8 cellular contexts compared by ENCODE assay signal in the genomic region with DNA sequence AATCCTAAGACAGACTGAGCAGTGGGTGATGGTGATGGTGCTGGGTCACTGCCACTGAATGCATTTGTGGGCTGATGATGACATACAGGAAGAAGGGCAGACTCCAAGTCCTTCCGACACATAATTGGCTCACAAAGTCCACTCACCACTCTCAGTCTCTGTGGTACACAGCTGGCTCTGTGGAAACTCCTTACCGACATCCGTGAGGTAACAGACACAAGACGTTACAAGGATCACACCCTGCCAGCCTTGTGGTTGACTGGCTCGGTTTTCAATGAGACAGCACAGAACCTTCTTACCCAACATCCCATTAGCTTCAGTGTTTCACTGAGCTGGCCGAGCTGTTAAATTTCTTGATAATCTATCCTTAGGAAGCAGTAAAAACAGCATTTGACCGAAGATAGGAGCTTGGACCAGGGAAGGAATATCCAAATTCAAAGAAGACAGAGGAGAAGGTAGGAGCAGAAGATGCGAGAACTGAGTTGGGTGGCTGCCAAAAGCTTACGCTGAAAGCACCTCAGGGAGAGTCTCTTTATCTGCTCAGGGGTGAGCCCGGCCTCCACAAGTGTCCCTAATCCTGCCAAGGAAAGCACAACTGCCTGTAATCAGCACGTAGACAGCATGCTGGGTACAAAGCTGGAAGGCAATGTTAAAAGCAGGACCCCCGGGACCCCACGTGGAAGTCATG. TPM values are rescaled to one million over a fixed set of nuclear protein-coding genes. Genes with fewer than 3 reads are reported as not detected.
A peak's percentile ranks its signal among the peaks of the same experiment; 100 is the strongest.
DNase-seq lines count a peak whose midpoint lies in the region; ATAC-seq and TF ChIP-seq lines count a peak whose summit lies in the region.

No MANE protein-coding gene starts in this region.

- H3K27me3 ChIP-seq in CD8-positive, alpha-beta T cell (ENCODE audit: insufficient read depth, low read length) = no peaks in the 10 kb centered on the region
- H3K27me3 ChIP-seq in PC-3 (ENCODE audit: low read length) = no peaks in the 10 kb centered on the region

- peaks cover 37% of the 10 kb centered on the region for H3K36me3 ChIP-seq in CD8-positive, alpha-beta T cell (ENCODE audit: insufficient read depth, low read length)
- peaks cover 59% of the 10 kb centered on the region for H3K36me3 ChIP-seq in PC-3 (ENCODE audit: low read depth, low read length)

- CTCF ChIA-PET in CD8-positive, alpha-beta T cell (lab: Charles Lee) = interaction anchor here (0.6 to 6.5 kb wide), 11 partner anchors 9 to 347 kb away, joined by 3 to 74 read pairs (median 4); a partner anchor contains a TSS
- CTCF ChIA-PET in PC-3 (lab: Charles Lee) = no interaction called here

- no peaks in the 10 kb centered on the region for H3F3A ChIP-seq in PC-3 (ENCODE audit: low read length, unreplicated experiment)

- no peaks in the 10 kb centered on the region; the same call in 1 of the 2 replicates for H3K79me2 ChIP-seq in PC-3 (ENCODE audit: low read length)

- POLR2A ChIA-PET in CD8-positive, alpha-beta T cell (lab: Charles Lee) = interaction anchor here (0.9 to 6.4 kb wide), 4 partner anchors 10 to 22 kb away, joined by 3 to 72 read pairs (median 7); a partner anchor contains a TSS
- POLR2A ChIA-PET in PC-3 (lab: Charles Lee; ENCODE audit: unreplicated experiment) = no interaction called here

- no peaks in the 10 kb centered on the region for H3K9me2 ChIP-seq in PC-3 (replicated peaks; ENCODE audit: low read length)

- H3K27ac ChIP-seq in CD8-positive, alpha-beta T cell (ENCODE audit: low read depth, low read length) = peak overlapping the region; percentile 71
- no peak overlapping the region for H3K27ac ChIP-seq in PC-3 (ENCODE audit: low read length)

- TF ChIP-seq CTCF in CD8-positive, alpha-beta T cell (IDR thresholded peaks at IDR 0.05) = no peak
- no peak for TF ChIP-seq CTCF in PC-3 (conservative IDR thresholded peaks at IDR 0.05; ENCODE audit: low read depth, low read length)

- no peaks in the 10 kb centered on the region for H3K27me3 Mint-ChIP-seq in CD8-positive, alpha-beta T cell (ENCODE audit: low read depth)
- H3K27me3 Mint-ChIP-seq in activated naive CD8-positive, alpha-beta T cell treated with anti-CD3 and anti-CD28 coated beads, Interleukin-2, amount 50 U/mL, for 24 hours = no peaks in the 10 kb centered on the region
- H3K27me3 Mint-ChIP-seq in immature natural killer cell (ENCODE audit: low read depth in 3 of 3) = peaks cover 11 to 28% (median 21%) of the 10 kb centered on the region in 3 donors
- H3K27me3 Mint-ChIP-seq in stimulated activated naive CD8-positive, alpha-beta T cell treated with anti-CD3 and anti-CD28 coated beads, Interleukin-15, Interleukin-2, amounts not matched to agents 100 ng/mL and 50 ng/mL, for 24 hours = no peaks in the 10 kb centered on the region

- no peak overlapping the region for H3K9ac ChIP-seq in PC-3 (ENCODE audit: low read length)

- H3K4me3 ChIP-seq in CD8-positive, alpha-beta T cell (ENCODE audit: low read depth, low read length) = no peak overlapping the region
- H3K4me3 ChIP-seq in PC-3 (ENCODE audit: low read length) = no peak overlapping the region

- no TSS peak for BruUV-seq in PC-3 (replicated peaks; lab: Mats Ljungman, UMichigan)

- H3K9me3 Mint-ChIP-seq in CD8-positive, alpha-beta T cell = no peaks in the 10 kb centered on the region
- no peaks in the 10 kb centered on the region for H3K9me3 Mint-ChIP-seq in activated naive CD8-positive, alpha-beta T cell treated with anti-CD3 and anti-CD28 coated beads, Interleukin-2, amount 50 U/mL, for 24 hours
- no peaks in the 10 kb centered on the region for H3K9me3 Mint-ChIP-seq in immature natural killer cell
- H3K9me3 Mint-ChIP-seq in stimulated activated naive CD8-positive, alpha-beta T cell treated with anti-CD3 and anti-CD28 coated beads, Interleukin-15, Interleukin-2, amounts not matched to agents 100 ng/mL and 50 ng/mL, for 24 hours = no peaks in the 10 kb centered on the region

- H3K36me3 Mint-ChIP-seq in CD8-positive, alpha-beta T cell = peaks cover 72% of the 10 kb centered on the region
- H3K36me3 Mint-ChIP-seq in activated naive CD8-positive, alpha-beta T cell treated with anti-CD3 and anti-CD28 coated beads, Interleukin-2, amount 50 U/mL, for 24 hours (ENCODE audit: low read depth) = peaks cover 57% of the 10 kb centered on the region
- H3K36me3 Mint-ChIP-seq in immature natural killer cell = peaks cover 25 to 50% (median 27%) of the 10 kb centered on the region in 3 donors
- H3K36me3 Mint-ChIP-seq in stimulated activated naive CD8-positive, alpha-beta T cell treated with anti-CD3 and anti-CD28 coated beads, Interleukin-15, Interleukin-2, amounts not matched to agents 100 ng/mL and 50 ng/mL, for 24 hours (ENCODE audit: low read depth) = peaks cover 74% of the 10 kb centered on the region

- H4K20me1 ChIP-seq in PC-3 (ENCODE audit: low read length) = no peaks in the 10 kb centered on the region

- peak overlapping the region; percentile 55 for H3K4me3 Mint-ChIP-seq in CD8-positive, alpha-beta T cell
- H3K4me3 Mint-ChIP-seq in activated naive CD8-positive, alpha-beta T cell treated with anti-CD3 and anti-CD28 coated beads, Interleukin-2, amount 50 U/mL, for 24 hours = peak overlapping the region; percentile 58
- peak overlapping the region; percentile 2 to 80 (median 70) for H3K4me3 Mint-ChIP-seq in immature natural killer cell
- peak overlapping the region; percentile 72 for H3K4me3 Mint-ChIP-seq in stimulated activated naive CD8-positive, alpha-beta T cell treated with anti-CD3 and anti-CD28 coated beads, Interleukin-15, Interleukin-2, amounts not matched to agents 100 ng/mL and 50 ng/mL, for 24 hours

- peak; percentile 46 to 93 (median 72) for DNase-seq in CD8-positive, alpha-beta T cell
- DNase-seq in PC-3 = no peak
- DNase-seq in activated naive CD8-positive, alpha-beta T cell treated with anti-CD3 and anti-CD28 coated beads, Interleukin-2, amount 50 U/mL, for 24 hours = peak; percentile 66
- DNase-seq in immature natural killer cell = peak; percentile 89 to 95 (median 91)
- no peak for DNase-seq in KG1 (lab: John Stamatoyannopoulos, UW)
- DNase-seq in OCI-M1 (lab: John Stamatoyannopoulos, UW) = no peak

- H3K27ac Mint-ChIP-seq in CD8-positive, alpha-beta T cell = peak overlapping the region; percentile 97
- peak overlapping the region; percentile 90 for H3K27ac Mint-ChIP-seq in activated naive CD8-positive, alpha-beta T cell treated with anti-CD3 and anti-CD28 coated beads, Interleukin-2, amount 50 U/mL, for 24 hours
- H3K27ac Mint-ChIP-seq in immature natural killer cell = peak overlapping the region; percentile 96 to 100 (median 98)
- H3K27ac Mint-ChIP-seq in stimulated activated naive CD8-positive, alpha-beta T cell treated with anti-CD3 and anti-CD28 coated beads, Interleukin-15, Interleukin-2, amounts not matched to agents 100 ng/mL and 50 ng/mL, for 24 hours = peak overlapping the region; percentile 91

- H3K4me2 ChIP-seq in PC-3 (ENCODE audit: low read length) = no peak overlapping the region

- peaks cover 47% of the 10 kb centered on the region for H3K4me1 ChIP-seq in CD8-positive, alpha-beta T cell (ENCODE audit: insufficient read depth, low read length)
- peaks cover 4% of the 10 kb centered on the region for H3K4me1 ChIP-seq in PC-3 (ENCODE audit: insufficient read depth, low read length)

- H3K4me1 Mint-ChIP-seq in CD8-positive, alpha-beta T cell (ENCODE audit: low read depth) = peaks cover 58% of the 10 kb centered on the region
- H3K4me1 Mint-ChIP-seq in activated naive CD8-positive, alpha-beta T cell treated with anti-CD3 and anti-CD28 coated beads, Interleukin-2, amount 50 U/mL, for 24 hours = peaks cover 59% of the 10 kb centered on the region
- H3K4me1 Mint-ChIP-seq in immature natural killer cell = peaks cover 38 to 45% of the 10 kb centered on the region in 2 donors
- H3K4me1 Mint-ChIP-seq in stimulated activated naive CD8-positive, alpha-beta T cell treated with anti-CD3 and anti-CD28 coated beads, Interleukin-15, Interleukin-2, amounts not matched to agents 100 ng/mL and 50 ng/mL, for 24 hours (ENCODE audit: low read depth) = peaks cover 53% of the 10 kb centered on the region

- no peak overlapping the region for H2AFZ ChIP-seq in PC-3 (ENCODE audit: low read length)

- H3K9me3 ChIP-seq in CD8-positive, alpha-beta T cell (ENCODE audit: low read length) = no peaks in the 10 kb centered on the region
- H3K9me3 ChIP-seq in PC-3 (ENCODE audit: low read length) = no peaks in the 10 kb centered on the region

- intact Hi-C loops in CD8-positive, alpha-beta T cell (cut with DNase I, micrococcal nuclease) = loop anchor here (1.0 to 5.0 kb wide), 4 partner anchors 10 to 37 kb away; a partner anchor contains a TSS
- intact Hi-C loops in PC-3 (cut with micrococcal nuclease) = loop anchor here (10.0 kb wide), 2 partner anchors 71 to 151 kb away; a partner anchor contains a TSS

- ATAC-seq in CD8-positive, alpha-beta T cell = peak; percentile 74
- ATAC-seq in PC-3 = peak; percentile 35
- ATAC-seq in activated naive CD8-positive, alpha-beta T cell treated with anti-CD3 and anti-CD28 coated beads, Interleukin-2, amount 50 U/mL, for 24 hours = peak; percentile 94
- no peak for ATAC-seq in HG03439 (IDR thresholded peaks at IDR 0.05; ENCODE audit: unreplicated experiment)

RNA-seq across cellular contexts. Expression of a gene that starts 5.5 kb away (rescaled TPM):
- 10 to 100 TPM; 23.9 to 27.8 TPM for total RNA-seq in CD8-positive, alpha-beta T cell
- 98.3 and 148 TPM in 2 replicates for total RNA-seq in PC-3 (2014; rRNA removed)
- 10 to 100 TPM; 23.6 to 60.6 (median 56.7) TPM for polyA plus RNA-seq in immature natural killer cell

RNA-seq across cellular contexts. Expression of a gene that starts 10.1 kb away (rescaled TPM):
- total RNA-seq in CD8-positive, alpha-beta T cell = 100 to 1,000 TPM; 316 to 336 TPM
- 39.0 and 49.8 TPM in 2 replicates for total RNA-seq in PC-3 (2014; rRNA removed)
- polyA plus RNA-seq in immature natural killer cell = 10 to 100 TPM; 20.3 to 38.5 (median 27.2) TPM

RNA-seq across cellular contexts. Expression of a gene that starts 10.3 kb away (rescaled TPM):
- 10 to 100 TPM; 40.3 to 43.1 TPM for total RNA-seq in CD8-positive, alpha-beta T cell
- 48.1 and 58.7 TPM in 2 replicates for total RNA-seq in PC-3 (2014; rRNA removed)
- 100 to 1,000 TPM in 2 of 3 donors, 10 to 100 TPM in 1; 91.6 to 166 (median 133) TPM for polyA plus RNA-seq in immature natural killer cell

RNA-seq across cellular contexts. Expression of a gene that starts 20.8 kb away (rescaled TPM):
- 100 to 1,000 TPM; 621 to 637 TPM for total RNA-seq in CD8-positive, alpha-beta T cell
- 562 and 859 TPM in 2 replicates for total RNA-seq in PC-3 (2014; rRNA removed)
- polyA plus RNA-seq in immature natural killer cell = 100 to 1,000 TPM in 2 of 3 donors, 10 to 100 TPM in 1; 100.0 to 134 (median 125) TPM

RNA-seq across cellular contexts. Expression of a gene that starts 21.6 kb away (rescaled TPM):
- 10 to 100 TPM; 28.6 to 34.4 TPM for total RNA-seq in CD8-positive, alpha-beta T cell
- total RNA-seq in PC-3 (2014; rRNA removed) = 16.6 and 17.3 TPM in 2 replicates
- 10 to 100 TPM; 25.2 to 48.0 (median 36.0) TPM for polyA plus RNA-seq in immature natural killer cell

Comparison
In these comparisons a context has a peak if more than half of its experiments do, and no peak if none do; other contexts are left out.
1. DNase-seq: peak in CD8-positive, alpha-beta T cell (7 of 7), activated naive CD8-positive, alpha-beta T cell treated with anti-CD3 and anti-CD28 coated beads, Interleukin-2, amount 50 U/mL, for 24 hours (single experiment) and immature natural killer cell (3 of 3); none in PC-3 (single experiment), KG1 (single experiment) and OCI-M1 (single experiment).
2. Peak in every context shown above with its lines, with median percentiles within 50 percentile points of each other: H3K27ac Mint-ChIP-seq and H3K4me3 Mint-ChIP-seq.